In genomic region chr13:26042781-26043180, GRCh38 we compare ENCODE assay signal across 22 cellular contexts. TPM values are rescaled to one million over a fixed set of nuclear protein-coding genes. Genes with fewer than 3 reads are reported as not detected.
DNase-seq lines count a peak whose midpoint lies in the region; ATAC-seq, FAIRE-seq and TF ChIP-seq lines count a peak whose summit lies in the region.
"Had no signal": no experiment of that assay in that cellular context is flagged by ENCODE, and none has a peak within 500 bp of the region (broad histone marks: within the 10 kb centered on the region; RNA-seq: fewer than 3 reads in every experiment).

No MANE protein-coding gene starts in this region.

- TF ChIP-seq CTCF in A549 (IDR thresholded peaks at IDR 0.05) (no peak), Loucy (conservative IDR thresholded peaks at IDR 0.05; ENCODE audit: low read length) (no peak), thyroid gland (IDR thresholded peaks at IDR 0.05) (no peak)

- H3K4me3 ChIP-seq in A549 (no peak overlapping the region), Loucy (ENCODE audit: low read length, poor library complexity, severe bottlenecking) (no peak overlapping the region), thyroid gland (replicated peaks in 1 of 3) (no peak overlapping the region)
- H3K4me3 ChIP-seq: GM23338 had no signal

- peaks cover 18% of the 10 kb centered on the region for H4K20me1 ChIP-seq in Loucy (ENCODE audit: insufficient read depth, low read length, poor library complexity, severe bottlenecking)

- no peak overlapping the region for H2AFZ ChIP-seq in Loucy (ENCODE audit: low read length)
- H2AFZ ChIP-seq: GM23338 had no signal

- H3K9ac ChIP-seq in Loucy (ENCODE audit: low read depth, low read length, poor library complexity, severe bottlenecking), result peak overlapping the region; percentile 1

- H3K27ac ChIP-seq in A549 (no peak overlapping the region), thyroid gland (peak overlapping the region in 2 of 3 donors; percentile 79 to 83)

- intact Hi-C loops in thyroid gland (cut with DNase I), result no loop called here

- H3K27me3 ChIP-seq in Loucy (ENCODE audit: insufficient read depth, low read length, poor library complexity, severe bottlenecking) (no peaks in the 10 kb centered on the region), thyroid gland (no peaks in the 10 kb centered on the region)

- TF ChIP-seq POLR2A in A549 (IDR thresholded peaks at IDR 0.05; ENCODE audit: low read length) (no peak), thyroid gland (IDR thresholded peaks at IDR 0.05) (no peak)

- no peaks in the 10 kb centered on the region for H3K9me2 ChIP-seq in Loucy (replicated peaks; ENCODE audit: low read depth, low read length)

- TF ChIP-seq RAD21 in A549 (conservative IDR thresholded peaks at IDR 0.05 in 1 of 2, IDR thresholded peaks at IDR 0.05 in 1 of 2), result no peak

- peaks cover 17% of the 10 kb centered on the region for H3F3A ChIP-seq in Loucy (ENCODE audit: low read depth)

- POLR2A ChIA-PET in A549 (lab: Yijun Ruan, JAX), result no interaction called here

- H3K36me3 ChIP-seq in Loucy (ENCODE audit: insufficient read depth, low read length) (peaks cover 5% of the 10 kb centered on the region; the same call in 1 of the 2 replicates), thyroid gland (peaks cover 0 to 9% of the 10 kb centered on the region in 2 donors)

- H3K9me3 ChIP-seq in A549 (no peaks in the 10 kb centered on the region), Loucy (ENCODE audit: insufficient read depth, low read depth, low read length) (no peaks in the 10 kb centered on the region), thyroid gland (no peaks in the 10 kb centered on the region)

- H3K79me2 ChIP-seq in Loucy (ENCODE audit: insufficient read depth, low read length), result peaks cover 34% of the 10 kb centered on the region

- CTCF ChIA-PET in A549 (lab: Yijun Ruan, JAX), result interaction anchor here (0.6 kb wide), 1 partner anchor 106 kb away, joined by 3 read pairs; no protein-coding TSS in a partner anchor

- H3K4me1 ChIP-seq in A549, result no peaks in the 10 kb centered on the region
- peaks cover 62% of the 10 kb centered on the region for H3K4me1 ChIP-seq in Loucy (ENCODE audit: insufficient read depth, low read length, poor library complexity, severe bottlenecking)
- peaks cover 29 to 33% of the 10 kb centered on the region in 2 donors for H3K4me1 ChIP-seq in thyroid gland

- ATAC-seq in A549 (no peak), HG02981 (IDR thresholded peaks at IDR 0.05; ENCODE audit: unreplicated experiment) (no peak)
- ATAC-seq: GM23338 had no signal

- no peak for FAIRE-seq in A549 (lab: Jason Lieb, UNC)
- FAIRE-seq: GM12891, GM18507, H54 had no signal

- no peak for DNase-seq in A549 (ENCODE audit: low read depth in 1 of 2, low spot score in 1 of 2)
- DNase-seq in kidney glomerular epithelial cell (lab: John Stamatoyannopoulos, UW), result peak; percentile 8
- DNase-seq in thyroid gland, result no peak
- no peak for DNase-seq in NCI-H446 (lab: John Stamatoyannopoulos, UW)
- DNase-seq in stimulated activated CD4-positive, alpha-beta T cell treated with anti-CD3 and anti-CD28 coated beads, Interleukin-4, amount 100 ng/mL, for 1 hour, result no peak
- DNase-seq: 8988T; C1 segment of cervical spinal cord; Calu3; CD4-positive, alpha-beta memory T cell; COR-L47; DMS53; DMS79 treated with DMSO at 0.1 percent for 48 hours; GF-D8; HCEC 1CT had no signal

- TF ChIP-seq EP300 in A549 (IDR thresholded peaks at IDR 0.05), result no peak

- 14% methylated on average over 1 of the region's 1 CpG for WGBS in A549 (ENCODE audit: missing lambda C conversion rate)
- WGBS in thyroid gland, 2 donors, result 95 to 97% methylated on average over 1 of the region's 1 CpG

- H3K4me2 ChIP-seq in A549 (no peak overlapping the region), Loucy (ENCODE audit: low read depth, low read length, poor library complexity, severe bottlenecking) (peak overlapping the region; percentile 8)
- H3K4me2 ChIP-seq: GM23338 had no signal

TF ChIP-seq in A549, 52 proteins besides CTCF, POLR2A, EP300 and RAD21:
- TF ChIP-seq RARB (CRISPR knock-in tag; IDR thresholded peaks at IDR 0.05) (no peak), HMGXB4 (CRISPR knock-in tag; IDR thresholded peaks at IDR 0.05; ENCODE audit: borderline replicate concordance) (no peak), POLR2AphosphoS2 (conservative IDR thresholded peaks at IDR 0.05; ENCODE audit: low read length) (no peak), ZC3H11A (IDR thresholded peaks at IDR 0.05) (no peak), SREBF2 (IDR thresholded peaks at IDR 0.05) (no peak), MAFK (IDR thresholded peaks at IDR 0.05; ENCODE audit: partially characterized antibody) (peak; percentile 91), CHD2 (IDR thresholded peaks at IDR 0.05; ENCODE audit: low read length, partially characterized antibody) (no peak), USF2 (IDR thresholded peaks at IDR 0.05) (no peak)

RNA-seq across cellular contexts. Expression of gene SHISA2, which starts 9.0 kb away (rescaled TPM):
- polyA plus RNA-seq in A549 (2011; rRNA removed), result not detected in 2 replicates
- polyA plus RNA-seq in A549 (2012; cell fraction: cytosol; rRNA removed), result not detected in 2 replicates
- polyA plus RNA-seq in A549 (2012; cell fraction: nucleus; rRNA removed), result not detected in 2 replicates
- not detected in 3 replicates for polyA plus RNA-seq in A549 (2017; fragmentation: RNase III; extraction: RNeasy Plus Mini Kit Qiagen cat#74134 plus additional on column Dnase treatment)
- not detected in 2 replicates for polyA minus RNA-seq in A549 (2011; rRNA and poly(A)+ RNA removed)
- 100 to 1,000 TPM in 1 of 4 donors, 10 to 100 TPM in 3; 47.4 to 124 (median 79.8) TPM for total RNA-seq in thyroid gland
- total RNA-seq: G401 had no signal
- polyA plus RNA-seq: BJ had no signal

Comparison
In these comparisons a context has a peak if more than half of its experiments do, and no peak if none do; other contexts are left out.
1. H3K27ac ChIP-seq: peak in thyroid gland (2 of 3); none in A549 (0 of 2).